In the genomic region with DNA sequence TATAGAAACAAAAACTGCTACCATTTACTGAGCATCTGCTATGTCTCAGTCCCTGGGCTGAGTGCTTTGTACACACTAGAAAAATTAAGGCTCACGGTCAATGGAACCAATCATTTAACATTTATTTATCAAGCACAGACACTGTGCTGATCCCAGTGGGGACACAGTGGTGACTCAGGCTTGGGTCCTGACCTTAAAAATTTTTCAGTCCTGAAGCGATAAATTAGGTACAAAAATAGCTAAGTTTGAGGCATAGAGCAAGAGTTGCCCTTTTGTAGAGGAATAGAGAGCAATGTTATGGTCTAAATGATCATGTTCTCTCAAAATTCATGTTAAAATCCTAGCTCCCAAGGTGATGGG, we compare ENCODE assay signal across 25 cellular contexts.
"Had no signal": no experiment of that assay in that cellular context is flagged by ENCODE, and none has a peak within 500 bp of the region (broad histone marks: within the 10 kb centered on the region; RNA-seq: fewer than 3 reads in every experiment).

No MANE protein-coding gene starts in this region.

- FAIRE-seq: islet of Langerhans, kidney, small intestine had no signal

- H3K27ac ChIP-seq: left lung, ovary, right atrium auricular region, tibial nerve, uterus had no signal

- DNase-seq: hypothalamus; immature natural killer cell; kidney; left colon; left lung; midbrain; mucosa of descending colon; naive thymus-derived CD4-positive, alpha-beta T cell; ovary; small intestine; stimulated activated CD4-positive, alpha-beta T cell treated with anti-CD3 and anti-CD28 coated beads, Interleukin-1b, Interleukin-23, amount 100 ng/mL, for 48 hours; stimulated activated CD4-positive, alpha-beta T cell treated with anti-CD3 and anti-CD28 coated beads, Interleukin-2, amount 100 ng/mL, for 48 hours; stimulated activated CD4-positive, alpha-beta T cell treated with anti-CD3 and anti-CD28 coated beads, Interleukin-4, amount 100 ng/mL, for 4 hours; stimulated activated CD8-positive, alpha-beta memory T cell treated with anti-CD3 and anti-CD28 coated beads, Interleukin-4, amount 100 ng/mL, for 48 hours; stimulated activated naive CD4-positive, alpha-beta T cell treated with Interleukin-2 at 50 U/mL for 16 hours; stimulated activated naive CD8-positive, alpha-beta T cell treated with anti-CD3 and anti-CD28 coated beads, Interleukin-15, amount 100 ng/mL, for 72 hours; substantia nigra; uterus had no signal

- ATAC-seq: left colon; left lung; mucosa of descending colon; naive thymus-derived CD4-positive, alpha-beta T cell; natural killer cell treated with Interleukin-12 subunit alpha and Interleukin-12 subunit beta and Interleukin-15 and Interleukin-18, amount 100 ng/mL, for 72 hours; sciatic nerve; stimulated activated memory B cell treated with anti-CD40 and anti-IgM and Interleukin-4, amounts not matched to agents 10 μg/mL and 1 μg/mL and 100 μg/mL, for 72 hours; stimulated activated naive CD8-positive, alpha-beta T cell treated with anti-CD3 and anti-CD28 coated beads, Interleukin-15, amount 100 ng/mL, for 72 hours had no signal

- H3K9me3 ChIP-seq: left lung, mucosa of descending colon, ovary, right atrium auricular region, tibial nerve, uterus had no signal

- H3K4me3 ChIP-seq: left lung, lung, mucosa of descending colon, ovary, right atrium auricular region, tibial nerve, uterus had no signal

- H3K27me3 ChIP-seq: left lung, ovary, right atrium auricular region, tibial nerve, uterus had no signal

- H3K4me1 ChIP-seq: left lung, right atrium auricular region, tibial nerve, uterus had no signal

- H3K36me3 ChIP-seq: left lung, ovary, right atrium auricular region, tibial nerve, uterus had no signal
